In genomic region chr12:116376354-116377193, GRCh38 we compare ENCODE assay signal across 11 cellular contexts.
DNase-seq lines count a peak whose midpoint lies in the region; ATAC-seq and TF ChIP-seq lines count a peak whose summit lies in the region.
"Had no signal": no experiment of that assay in that cellular context is flagged by ENCODE, and none has a peak within 500 bp of the region (broad histone marks: within the 10 kb centered on the region; RNA-seq: fewer than 3 reads in every experiment).

No MANE protein-coding gene starts in this region.

- peaks cover 6% of the 10 kb centered on the region for H3K9me3 Mint-ChIP-seq in activated naive CD4-positive, alpha-beta T cell treated with anti-CD3 and anti-CD28 coated beads for 36 hours
- H3K9me3 Mint-ChIP-seq in stimulated activated effector memory CD8-positive, alpha-beta T cell treated with anti-CD3 and anti-CD28 coated beads, Interleukin-12 subunit alpha, Interleukin-12 subunit beta, amount 100 ng/mL, for 72 hours: no peaks in the 10 kb centered on the region
- no peaks in the 10 kb centered on the region for H3K9me3 Mint-ChIP-seq in CD4-positive, alpha-beta T cell
- peaks cover 8 to 14% of the 10 kb centered on the region in 2 experiments; a peak in 3 of 5 replicates for H3K9me3 Mint-ChIP-seq in H9
- H3K9me3 Mint-ChIP-seq: activated naive CD4-positive, alpha-beta T cell treated with anti-CD3 and anti-CD28 coated beads, Interleukin-2, amount 50 U/mL, for 24 hours had no signal

- no peaks in the 10 kb centered on the region for H3K36me3 Mint-ChIP-seq in activated naive CD4-positive, alpha-beta T cell treated with anti-CD3 and anti-CD28 coated beads for 36 hours (ENCODE audit: low read depth)
- H3K36me3 Mint-ChIP-seq in stimulated activated effector memory CD8-positive, alpha-beta T cell treated with anti-CD3 and anti-CD28 coated beads, Interleukin-12 subunit alpha, Interleukin-12 subunit beta, amount 100 ng/mL, for 72 hours: no peaks in the 10 kb centered on the region
- H3K36me3 Mint-ChIP-seq in CD4-positive, alpha-beta T cell (ENCODE audit: low read depth): no peaks in the 10 kb centered on the region
- H3K36me3 Mint-ChIP-seq in H9 (ENCODE audit: insufficient read depth in 1 of 3, low read depth in 3 of 3): no peaks in the 10 kb centered on the region; a peak in 1 of 7 replicates
- H3K36me3 Mint-ChIP-seq: activated naive CD4-positive, alpha-beta T cell treated with anti-CD3 and anti-CD28 coated beads, Interleukin-2, amount 50 U/mL, for 24 hours had no signal

- intact Hi-C loops in activated naive CD4-positive, alpha-beta T cell treated with anti-CD3 and anti-CD28 coated beads for 36 hours (cut with micrococcal nuclease): no loop called here
- intact Hi-C loops in CD4-positive, alpha-beta T cell (cut with DNase I, micrococcal nuclease): no loop called here

- no peaks in the 10 kb centered on the region for H4K20me1 ChIP-seq in H9 (ENCODE audit: control insufficient read depth, insufficient read depth, insufficient read length)

- peaks cover 6% of the 10 kb centered on the region; the same call in 1 of the 2 replicates for H3K4me1 ChIP-seq in H9 (ENCODE audit: insufficient read depth, low read length)

- no peak overlapping the region for H2BK5ac ChIP-seq in H9 (ENCODE audit: insufficient read length, low read length)

- H3K79me2 ChIP-seq in H9 (ENCODE audit: insufficient read depth, low read length): no peaks in the 10 kb centered on the region

- ATAC-seq in stimulated activated effector memory CD8-positive, alpha-beta T cell treated with anti-CD3 and anti-CD28 coated beads, Interleukin-12 subunit alpha, Interleukin-12 subunit beta, amount 100 ng/mL, for 72 hours: peak; percentile 88
- no peak for ATAC-seq in CD4-positive, alpha-beta T cell (ENCODE audit: poor library complexity)

- CTCF ChIA-PET in activated naive CD4-positive, alpha-beta T cell treated with anti-CD3 and anti-CD28 coated beads for 36 hours (lab: Charles Lee): no interaction called here
- CTCF ChIA-PET in CD4-positive, alpha-beta T cell (lab: Charles Lee): no interaction called here

- H4K8ac ChIP-seq in H9 (replicated peaks; ENCODE audit: insufficient read length, low read depth, low read length): no peak overlapping the region

- H3K14ac ChIP-seq in H9 (ENCODE audit: insufficient read depth, low read length): no peak overlapping the region

- H4K5ac ChIP-seq in H9 (ENCODE audit: insufficient read length, low read depth, low read length): no peak overlapping the region

- H3K4me1 Mint-ChIP-seq in activated naive CD4-positive, alpha-beta T cell treated with anti-CD3 and anti-CD28 coated beads for 36 hours (ENCODE audit: low read depth): peaks cover 1% of the 10 kb centered on the region
- H3K4me1 Mint-ChIP-seq in stimulated activated effector memory CD8-positive, alpha-beta T cell treated with anti-CD3 and anti-CD28 coated beads, Interleukin-12 subunit alpha, Interleukin-12 subunit beta, amount 100 ng/mL, for 72 hours: peaks cover 18% of the 10 kb centered on the region
- H3K4me1 Mint-ChIP-seq in CD4-positive, alpha-beta T cell (ENCODE audit: low read depth): no peaks in the 10 kb centered on the region
- H3K4me1 Mint-ChIP-seq in H9: peaks cover 33 to 44% of the 10 kb centered on the region in 2 experiments
- H3K4me1 Mint-ChIP-seq: activated naive CD4-positive, alpha-beta T cell treated with anti-CD3 and anti-CD28 coated beads, Interleukin-2, amount 50 U/mL, for 24 hours had no signal

- no peak overlapping the region for H2AK5ac ChIP-seq in H9 (ENCODE audit: insufficient read length, low read length)

- H3K23ac ChIP-seq in H9 (ENCODE audit: insufficient read length, low read depth, low read length): no peak overlapping the region

- no peak overlapping the region for H2BK120ac ChIP-seq in H9 (ENCODE audit: low read depth, low read length, poor library complexity, severe bottlenecking)

- POLR2A ChIA-PET in CD4-positive, alpha-beta T cell (lab: Charles Lee): no interaction called here

- H3T11ph ChIP-seq in H9 (ENCODE audit: low read length): no peak overlapping the region

- no peak overlapping the region for H2BK12ac ChIP-seq in H9 (ENCODE audit: insufficient read length, low read depth, low read length)

- H3K27me3 ChIP-seq in CD4-positive, alpha-beta T cell (ENCODE audit: control insufficient read depth, insufficient read depth, low read length): no peaks in the 10 kb centered on the region
- H3K27me3 ChIP-seq in H9 (ENCODE audit: insufficient read depth, low read length): no peaks in the 10 kb centered on the region

- H4K91ac ChIP-seq in H9 (ENCODE audit: insufficient read length, low read depth, low read length): no peak overlapping the region

- H3K23me2 ChIP-seq in H9 (ENCODE audit: insufficient read length, low read depth, low read length, poor library complexity, severe bottlenecking): peaks cover 4% of the 10 kb centered on the region

- no peak overlapping the region for H3K27ac ChIP-seq in CD4-positive, alpha-beta T cell (ENCODE audit: low read depth, low read length)
- H3K27ac ChIP-seq in H9 (ENCODE audit: insufficient read length, low read depth, low read length): no peak overlapping the region

- H2AFZ ChIP-seq in H9 (ENCODE audit: low read length): no peak overlapping the region

- no peak overlapping the region for H3K9ac ChIP-seq in H9 (ENCODE audit: extremely low read depth, insufficient read length, low read length)

- H3K27me3 Mint-ChIP-seq in activated naive CD4-positive, alpha-beta T cell treated with anti-CD3 and anti-CD28 coated beads for 36 hours (ENCODE audit: low read depth): no peaks in the 10 kb centered on the region
- no peaks in the 10 kb centered on the region for H3K27me3 Mint-ChIP-seq in CD4-positive, alpha-beta T cell
- peaks cover 26% of the 10 kb centered on the region for H3K27me3 Mint-ChIP-seq in H9 (ENCODE audit: low read depth)
- H3K27me3 Mint-ChIP-seq: activated naive CD4-positive, alpha-beta T cell treated with anti-CD3 and anti-CD28 coated beads, Interleukin-2, amount 50 U/mL, for 24 hours had no signal

- no peak for TF ChIP-seq CTCF in CD4-positive, alpha-beta T cell (IDR thresholded peaks at IDR 0.05)
- TF ChIP-seq CTCF in H9 (conservative IDR thresholded peaks at IDR 0.05): no peak

- WGBS in H9 (ENCODE audit: extremely low coverage, insufficient read length, low lambda C conversion rate): no CpG with 5 or more reads among the region's 11 CpGs

- H3K56ac ChIP-seq in H9 (ENCODE audit: insufficient read length, low read depth, low read length): no peak overlapping the region

- DNase-seq in activated naive CD4-positive, alpha-beta T cell treated with anti-CD3 and anti-CD28 coated beads for 36 hours: peak; percentile 12
- no peak for DNase-seq in activated naive CD4-positive, alpha-beta T cell (lab: John Stamatoyannopoulos, UW)
- DNase-seq in NCI-H345 treated with DMSO at 0.1 percent for 48 hours (lab: John Stamatoyannopoulos, UW; ENCODE audit: unreplicated experiment) (peak; percentile 79), dermis microvascular lymphatic vessel endothelial cell (ENCODE audit: low read depth in 2 of 2) (peak; percentile 74 to 88), NOMO-1 (lab: John Stamatoyannopoulos, UW; ENCODE audit: unreplicated experiment in 2 of 2) (no peak), H9 (no peak)
- no peak for DNase-seq in stimulated activated effector memory CD8-positive, alpha-beta T cell treated with anti-CD3 and anti-CD28 coated beads, Interleukin-12 subunit alpha, Interleukin-12 subunit beta, amount 100 ng/mL, for 72 hours (ENCODE audit: low spot score in 2 of 2)
- DNase-seq in CD4-positive, alpha-beta T cell: no peak
- DNase-seq: C1 segment of cervical spinal cord, occipital lobe had no signal

- no peak overlapping the region for H3K4me2 ChIP-seq in H9 (ENCODE audit: insufficient read depth, insufficient read length, low read length)

- no peak overlapping the region for H3K4me3 Mint-ChIP-seq in activated naive CD4-positive, alpha-beta T cell treated with anti-CD3 and anti-CD28 coated beads for 36 hours
- no peak overlapping the region for H3K4me3 Mint-ChIP-seq in stimulated activated effector memory CD8-positive, alpha-beta T cell treated with anti-CD3 and anti-CD28 coated beads, Interleukin-12 subunit alpha, Interleukin-12 subunit beta, amount 100 ng/mL, for 72 hours
- no peak overlapping the region for H3K4me3 Mint-ChIP-seq in CD4-positive, alpha-beta T cell
- no peak overlapping the region for H3K4me3 Mint-ChIP-seq in H9
- H3K4me3 Mint-ChIP-seq: activated naive CD4-positive, alpha-beta T cell treated with anti-CD3 and anti-CD28 coated beads, Interleukin-2, amount 50 U/mL, for 24 hours had no signal

- H2BK20ac ChIP-seq in H9 (ENCODE audit: low read depth, low read length, poor library complexity, severe bottlenecking): no peak overlapping the region

- no peak overlapping the region for H3K27ac Mint-ChIP-seq in activated naive CD4-positive, alpha-beta T cell treated with anti-CD3 and anti-CD28 coated beads for 36 hours
- H3K27ac Mint-ChIP-seq in stimulated activated effector memory CD8-positive, alpha-beta T cell treated with anti-CD3 and anti-CD28 coated beads, Interleukin-12 subunit alpha, Interleukin-12 subunit beta, amount 100 ng/mL, for 72 hours: no peak overlapping the region
- H3K27ac Mint-ChIP-seq in CD4-positive, alpha-beta T cell: no peak overlapping the region
- H3K27ac Mint-ChIP-seq in H9: peak overlapping the region in 1 of 3 experiments; percentile 8; a peak in 1 of 7 replicates
- H3K27ac Mint-ChIP-seq: activated naive CD4-positive, alpha-beta T cell treated with anti-CD3 and anti-CD28 coated beads, Interleukin-2, amount 50 U/mL, for 24 hours had no signal

- no peak overlapping the region for H3K4ac ChIP-seq in H9 (ENCODE audit: low read depth, low read length)

- no peak overlapping the region for H3K18ac ChIP-seq in H9 (ENCODE audit: insufficient read length, low read depth, low read length)

- no peaks in the 10 kb centered on the region for H3K9me3 ChIP-seq in CD4-positive, alpha-beta T cell (ENCODE audit: control insufficient read depth, low read length)
- H3K9me3 ChIP-seq in H9 (ENCODE audit: control insufficient read depth, low read depth, low read length): no peaks in the 10 kb centered on the region

- H2BK15ac ChIP-seq in H9 (ENCODE audit: low read depth, low read length): no peak overlapping the region

- no peaks in the 10 kb centered on the region for H3K79me1 ChIP-seq in H9 (ENCODE audit: insufficient read depth, low read depth, low read length, poor library complexity, severe bottlenecking)

Comparison
In these comparisons a context has a peak if more than half of its experiments do, and no peak if none do; other contexts are left out.
1. DNase-seq: peak in activated naive CD4-positive, alpha-beta T cell treated with anti-CD3 and anti-CD28 coated beads for 36 hours (single experiment), NCI-H345 treated with DMSO at 0.1 percent for 48 hours (single experiment) and dermis microvascular lymphatic vessel endothelial cell (2 of 2); none in activated naive CD4-positive, alpha-beta T cell (0 of 4), stimulated activated effector memory CD8-positive, alpha-beta T cell treated with anti-CD3 and anti-CD28 coated beads, Interleukin-12 subunit alpha, Interleukin-12 subunit beta, amount 100 ng/mL, for 72 hours (0 of 2), CD4-positive, alpha-beta T cell (0 of 10), NOMO-1 (0 of 2) and H9 (single experiment).